In the genomic region with DNA sequence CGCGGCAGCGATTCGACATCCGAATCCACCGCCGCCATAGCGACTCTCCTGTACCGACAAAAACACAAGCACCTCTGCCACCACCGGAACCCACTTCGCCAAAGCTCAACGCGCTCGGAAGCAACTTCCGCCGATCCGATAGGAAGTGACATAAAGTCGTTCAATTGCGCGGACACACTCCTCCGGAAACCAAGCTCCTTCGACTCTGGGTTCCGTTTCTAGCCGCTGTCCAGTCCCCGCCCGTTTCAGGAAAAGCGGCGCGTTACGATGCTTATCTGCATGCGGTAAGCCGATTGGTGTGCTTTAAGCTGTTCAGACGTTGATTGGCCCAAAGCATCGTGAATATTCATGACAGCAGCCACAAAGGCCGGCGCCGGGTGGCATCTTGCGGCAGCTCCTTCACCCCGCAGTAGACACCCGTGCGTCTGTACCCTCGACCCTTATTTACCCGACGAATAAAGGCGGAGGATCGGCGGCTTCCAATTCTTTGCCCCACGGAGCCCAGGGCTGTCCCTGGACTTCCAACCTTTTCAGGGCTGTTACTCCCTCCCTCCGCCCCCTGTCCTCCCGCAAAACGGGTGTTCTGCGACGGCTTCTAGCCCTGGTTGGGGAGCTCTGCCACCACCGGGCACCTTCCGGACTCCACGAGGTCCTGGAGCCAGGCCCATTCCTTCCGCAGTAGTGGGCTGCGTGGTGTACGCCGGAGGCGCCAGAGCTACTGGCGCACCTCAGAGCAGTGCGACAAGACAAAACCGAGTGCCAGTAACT, we compare ENCODE assay signal across 8 cellular contexts. TPM values are rescaled to one million over a fixed set of nuclear protein-coding genes. Genes with fewer than 3 reads are reported as not detected.
DNase-seq lines count a peak whose midpoint lies in the region; ATAC-seq and TF ChIP-seq lines count a peak whose summit lies in the region.

A gene with protein sequence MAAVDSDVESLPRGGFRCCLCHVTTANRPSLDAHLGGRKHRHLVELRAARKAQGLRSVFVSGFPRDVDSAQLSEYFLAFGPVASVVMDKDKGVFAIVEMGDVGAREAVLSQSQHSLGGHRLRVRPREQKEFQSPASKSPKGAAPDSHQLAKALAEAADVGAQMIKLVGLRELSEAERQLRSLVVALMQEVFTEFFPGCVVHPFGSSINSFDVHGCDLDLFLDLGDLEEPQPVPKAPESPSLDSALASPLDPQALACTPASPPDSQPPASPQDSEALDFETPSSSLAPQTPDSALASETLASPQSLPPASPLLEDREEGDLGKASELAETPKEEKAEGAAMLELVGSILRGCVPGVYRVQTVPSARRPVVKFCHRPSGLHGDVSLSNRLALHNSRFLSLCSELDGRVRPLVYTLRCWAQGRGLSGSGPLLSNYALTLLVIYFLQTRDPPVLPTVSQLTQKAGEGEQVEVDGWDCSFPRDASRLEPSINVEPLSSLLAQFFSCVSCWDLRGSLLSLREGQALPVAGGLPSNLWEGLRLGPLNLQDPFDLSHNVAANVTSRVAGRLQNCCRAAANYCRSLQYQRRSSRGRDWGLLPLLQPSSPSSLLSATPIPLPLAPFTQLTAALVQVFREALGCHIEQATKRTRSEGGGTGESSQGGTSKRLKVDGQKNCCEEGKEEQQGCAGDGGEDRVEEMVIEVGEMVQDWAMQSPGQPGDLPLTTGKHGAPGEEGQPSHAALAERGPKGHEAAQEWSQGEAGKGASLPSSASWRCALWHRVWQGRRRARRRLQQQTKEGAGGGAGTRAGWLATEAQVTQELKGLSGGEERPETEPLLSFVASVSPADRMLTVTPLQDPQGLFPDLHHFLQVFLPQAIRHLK (minus strand): TSS at position 76 of the 768 bp plus-strand sequence. CDS start 38 bp downstream, at position 38.

- H3K36me3 ChIP-seq in SK-N-SH (replicated peaks in 1 of 2; ENCODE audit: control insufficient read depth in 1 of 2, insufficient read depth in 2 of 2, low read length in 1 of 2) = peaks cover 35 to 44% of the 10 kb centered on the region in 2 experiments

- peak within 1 kb of the TSS; percentile 82 for H3K9ac ChIP-seq in SK-N-SH

- TF ChIP-seq EP300 in SK-N-SH (IDR thresholded peaks at IDR 0.05; ENCODE audit: borderline replicate concordance in 1 of 2, low read depth in 1 of 2, low read length in 1 of 2) = 0 out of 4 replicates have a peak, but pooled peaks of 1 of the 2 experiments have one; percentile 22

- H3K27me3 ChIP-seq in SK-N-SH (ENCODE audit: insufficient read depth) = no peaks in the 10 kb centered on the region

- CTCF ChIA-PET in SK-N-SH (lab: Yijun Ruan, JAX) = interaction anchor here (0.6 to 6.2 kb wide), 20 partner anchors 10 to 212 kb away, joined by 3 to 69 read pairs (median 4); partner anchors contain the start of genes B3GAT3, C11orf98, CSKMT and EML3

- peak; percentile 83 for ATAC-seq in HG02571 (IDR thresholded peaks at IDR 0.05; ENCODE audit: unreplicated experiment)

- H3K27ac ChIP-seq in SK-N-SH (ENCODE audit: low read depth in 2 of 2, low read length in 1 of 2) = peak within 1 kb of the TSS; percentile 86 to 94
- H3K27ac ChIP-seq in temporal lobe (ENCODE audit: low read depth, low read length) = peak within 1 kb of the TSS; percentile 97

- H4K20me1 ChIP-seq in SK-N-SH (ENCODE audit: insufficient read depth) = no peaks in the 10 kb centered on the region

- peaks cover 34% of the 10 kb centered on the region for H3K79me2 ChIP-seq in SK-N-SH (ENCODE audit: insufficient read depth)

- peaks cover 13 to 17% of the 10 kb centered on the region in 2 experiments; a peak in 3 of 4 replicates for H3K4me1 ChIP-seq in SK-N-SH (ENCODE audit: control insufficient read depth in 1 of 2, insufficient read depth in 2 of 2, low read depth in 1 of 2, low read length in 1 of 2)

- 2% methylated on average over 44 of the region's 64 CpGs for WGBS in SK-N-SH (ENCODE audit: low lambda C conversion rate)

- no peaks in the 10 kb centered on the region for H3K9me3 ChIP-seq in SK-N-SH

- no peak for TF ChIP-seq RAD21 in SK-N-SH (IDR thresholded peaks at IDR 0.05; ENCODE audit: low read length)

- DNase-seq in GM04504 (ENCODE audit: low read depth) = peak; percentile 98
- DNase-seq in NCI-H1048 (lab: John Stamatoyannopoulos, UW) = peak; percentile 99
- peak; percentile 83 for DNase-seq in SK-N-SH
- peak; percentile 93 for DNase-seq in activated naive CD4-positive, alpha-beta T cell treated with anti-CD3 and anti-CD28 coated beads, Interleukin-2, amount 50 U/mL, for 16 hours
- peak; percentile 99 for DNase-seq in globus pallidus (ENCODE audit: low spot score)
- DNase-seq in nucleus accumbens (lab: John Stamatoyannopoulos, UW) = peak; percentile 67 to 99 (median 96)

- no peaks in the 10 kb centered on the region for H3K9me2 ChIP-seq in SK-N-SH

- H3K4me2 ChIP-seq in SK-N-SH = peak within 1 kb of the TSS; percentile 88

- POLR2A ChIA-PET in SK-N-SH (lab: Yijun Ruan, JAX) = interaction anchor here (0.5 to 2.8 kb wide), 41 partner anchors 9 to 254 kb away, joined by 3 to 59 read pairs (median 5); partner anchors contain the start of genes AHNAK, ASRGL1, B3GAT3 and C11orf98

- H3F3A ChIP-seq in SK-N-SH (replicated peaks; ENCODE audit: insufficient read depth) = peaks cover 42% of the 10 kb centered on the region

- H3K4me3 ChIP-seq in SK-N-SH (ENCODE audit: low read depth in 2 of 2, low read length in 1 of 2) = peak within 1 kb of the TSS; percentile 77 to 78

- H2AFZ ChIP-seq in SK-N-SH (ENCODE audit: low read depth) = peak within 1 kb of the TSS; percentile 61

- TF ChIP-seq CTCF in SK-N-SH (IDR thresholded peaks at IDR 0.05) = no peak; the same call in none of the 2 replicates

TF ChIP-seq in SK-N-SH, 30 proteins besides CTCF, POLR2A, EP300 and RAD21 (continues in another document):
- TF ChIP-seq MEF2A (IDR thresholded peaks at IDR 0.05; ENCODE audit: borderline replicate concordance, low read depth) (no peak), TEAD4 (IDR thresholded peaks at IDR 0.05; ENCODE audit: borderline replicate concordance, insufficient read depth) (0 out of 2 replicates have a peak, but pooled peaks have one; percentile 3), EZH2phosphoT487 (IDR thresholded peaks at IDR 0.05; ENCODE audit: borderline replicate concordance, low read depth) (no peak), MXI1 (IDR thresholded peaks at IDR 0.05; ENCODE audit: low read depth, low read length) (peak; percentile 61; the same call in 1 of the 2 replicates), SIN3A (IDR thresholded peaks at IDR 0.05; ENCODE audit: borderline replicate concordance, low read depth, low read length) (peak; percentile 74; the same call in 1 of the 2 replicates), CHD2 (IDR thresholded peaks at IDR 0.05; ENCODE audit: low read length, partially characterized antibody) (peak; percentile 86), TCF12 (IDR thresholded peaks at IDR 0.05) (peak; percentile 56), SMC3 (IDR thresholded peaks at IDR 0.05; ENCODE audit: low read depth, low read length) (0 out of 2 replicates have a peak, but pooled peaks have one; percentile 5), YY1 (IDR thresholded peaks at IDR 0.05; ENCODE audit: low read depth) (peak; percentile 72; the same call in 1 of the 2 replicates), GABPA (IDR thresholded peaks at IDR 0.05; ENCODE audit: low read depth) (peak; percentile 98), FOXM1 (IDR thresholded peaks at IDR 0.05; ENCODE audit: low read depth) (no peak), RXRA (IDR thresholded peaks at IDR 0.05; ENCODE audit: borderline replicate concordance, low read depth) (no peak), RFX5 (IDR thresholded peaks at IDR 0.05; ENCODE audit: low read length) (peak; percentile 88)
- TF ChIP-seq, protein P1, sequence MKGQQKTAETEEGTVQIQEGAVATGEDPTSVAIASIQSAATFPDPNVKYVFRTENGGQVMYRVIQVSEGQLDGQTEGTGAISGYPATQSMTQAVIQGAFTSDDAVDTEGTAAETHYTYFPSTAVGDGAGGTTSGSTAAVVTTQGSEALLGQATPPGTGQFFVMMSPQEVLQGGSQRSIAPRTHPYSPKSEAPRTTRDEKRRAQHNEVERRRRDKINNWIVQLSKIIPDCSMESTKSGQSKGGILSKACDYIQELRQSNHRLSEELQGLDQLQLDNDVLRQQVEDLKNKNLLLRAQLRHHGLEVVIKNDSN (IDR thresholded peaks at IDR 0.05; ENCODE audit: borderline replicate concordance, low read depth) = 0 out of 2 replicates have a peak, but pooled peaks have one; percentile 32
- TF ChIP-seq, protein P2, sequence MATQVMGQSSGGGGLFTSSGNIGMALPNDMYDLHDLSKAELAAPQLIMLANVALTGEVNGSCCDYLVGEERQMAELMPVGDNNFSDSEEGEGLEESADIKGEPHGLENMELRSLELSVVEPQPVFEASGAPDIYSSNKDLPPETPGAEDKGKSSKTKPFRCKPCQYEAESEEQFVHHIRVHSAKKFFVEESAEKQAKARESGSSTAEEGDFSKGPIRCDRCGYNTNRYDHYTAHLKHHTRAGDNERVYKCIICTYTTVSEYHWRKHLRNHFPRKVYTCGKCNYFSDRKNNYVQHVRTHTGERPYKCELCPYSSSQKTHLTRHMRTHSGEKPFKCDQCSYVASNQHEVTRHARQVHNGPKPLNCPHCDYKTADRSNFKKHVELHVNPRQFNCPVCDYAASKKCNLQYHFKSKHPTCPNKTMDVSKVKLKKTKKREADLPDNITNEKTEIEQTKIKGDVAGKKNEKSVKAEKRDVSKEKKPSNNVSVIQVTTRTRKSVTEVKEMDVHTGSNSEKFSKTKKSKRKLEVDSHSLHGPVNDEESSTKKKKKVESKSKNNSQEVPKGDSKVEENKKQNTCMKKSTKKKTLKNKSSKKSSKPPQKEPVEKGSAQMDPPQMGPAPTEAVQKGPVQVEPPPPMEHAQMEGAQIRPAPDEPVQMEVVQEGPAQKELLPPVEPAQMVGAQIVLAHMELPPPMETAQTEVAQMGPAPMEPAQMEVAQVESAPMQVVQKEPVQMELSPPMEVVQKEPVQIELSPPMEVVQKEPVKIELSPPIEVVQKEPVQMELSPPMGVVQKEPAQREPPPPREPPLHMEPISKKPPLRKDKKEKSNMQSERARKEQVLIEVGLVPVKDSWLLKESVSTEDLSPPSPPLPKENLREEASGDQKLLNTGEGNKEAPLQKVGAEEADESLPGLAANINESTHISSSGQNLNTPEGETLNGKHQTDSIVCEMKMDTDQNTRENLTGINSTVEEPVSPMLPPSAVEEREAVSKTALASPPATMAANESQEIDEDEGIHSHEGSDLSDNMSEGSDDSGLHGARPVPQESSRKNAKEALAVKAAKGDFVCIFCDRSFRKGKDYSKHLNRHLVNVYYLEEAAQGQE (IDR thresholded peaks at IDR 0.05; ENCODE audit: low read depth, low read length) = peak; percentile 90

RNA-seq across cellular contexts. Expression of the gene that starts here (rescaled TPM):
- 27.3 and 30.0 TPM in 2 replicates for polyA plus RNA-seq in SK-N-SH (2012; rRNA removed)
- 10.5 and 13.8 TPM in 2 replicates for polyA plus RNA-seq in SK-N-SH (2012; cell fraction: cytosol; rRNA removed)
- polyA plus RNA-seq in SK-N-SH (2012; cell fraction: nucleus; rRNA removed) = 97.9 and 105 TPM in 2 replicates
- total RNA-seq in temporal lobe = 6.1 TPM

Comparison
In these comparisons a context has a peak if more than half of its experiments do, and no peak if none do; other contexts are left out.
1. Peak in every context shown above with its lines: DNase-seq, ATAC-seq, H3K4me3 ChIP-seq and H3K27ac ChIP-seq.